In genomic region chr2:11414372-11415124, GRCh38 we compare ENCODE assay signal across 1 cellular context.
TF ChIP-seq lines count a peak whose summit lies in the region.

No MANE protein-coding gene starts in this region.

TF ChIP-seq in WTC11, 78 proteins besides CTCF, POLR2A, EP300 and RAD21 (continued from another document):
- no peak for TF ChIP-seq PREB (CRISPR knock-in tag; IDR thresholded peaks at IDR 0.05; ENCODE audit: borderline replicate concordance)
